20 cellular contexts compared by ENCODE assay signal in the genomic region with DNA sequence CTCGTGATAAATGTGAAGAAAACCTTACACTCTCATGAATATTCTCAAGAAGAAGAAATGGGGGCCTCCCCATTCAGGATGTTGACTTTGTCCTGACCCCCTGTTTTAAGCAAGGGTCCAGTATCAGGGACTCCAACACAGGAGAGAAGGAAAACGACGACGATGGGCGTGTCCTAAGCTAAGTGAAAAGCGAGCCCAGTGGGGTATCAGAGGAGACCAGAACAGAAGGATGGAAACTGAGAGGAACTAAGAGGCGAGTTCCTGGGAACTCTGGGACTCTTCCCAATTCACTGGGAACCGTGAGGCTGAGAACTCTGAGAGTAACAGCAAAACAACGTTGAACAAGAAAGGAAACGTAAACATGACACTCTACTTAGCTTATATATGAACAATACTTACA.
"Had no signal": no experiment of that assay in that cellular context is flagged by ENCODE, and none has a peak within 500 bp of the region (broad histone marks: within the 10 kb centered on the region; RNA-seq: fewer than 3 reads in every experiment).

No MANE protein-coding gene starts in this region.

- DNase-seq: activated CD4-positive, alpha-beta T cell treated with anti-CD3 and anti-CD28 coated beads for 36 hours; activated CD8-positive, alpha-beta T cell treated with anti-CD3 and anti-CD28 coated beads for 36 hours; activated gamma-delta T cell; activated naive CD4-positive, alpha-beta T cell treated with anti-CD3 and anti-CD28 coated beads, Interleukin-2, amount 10 ng/mL, durations not matched to agents 7 days and 5 days; activated naive CD8-positive, alpha-beta T cell treated with anti-CD3 and anti-CD28 coated beads, Interleukin-2, amount 10 ng/mL, durations not matched to agents 7 days and 5 days; activated T-cell treated with anti-CD3 and anti-CD28 coated beads, Interleukin-2, amount 50 U/mL, for 4 hours; aorta; central memory CD4-positive, alpha-beta T cell; KG1; MV-4-11; NCI-H1092 treated with DMSO at 0.1 percent for 48 hours; NCI-H1417 treated with DMSO at 0.1 percent for 48 hours; NCI-H1694; NCI-H2029; NCI-H2107; NCI-H345; NCI-H510A; NCI-H526 treated with DMSO at 0.1 percent for 48 hours; NCI-H82; SIG-M5 had no signal

- ATAC-seq: activated CD4-positive, alpha-beta T cell treated with anti-CD3 and anti-CD28 coated beads for 36 hours; activated CD8-positive, alpha-beta T cell treated with anti-CD3 and anti-CD28 coated beads for 36 hours; activated T-cell treated with anti-CD3 and anti-CD28 coated beads, Interleukin-2, amount 50 U/mL, for 4 hours had no signal

- H3K9me3 Mint-ChIP-seq: activated CD8-positive, alpha-beta T cell treated with anti-CD3 and anti-CD28 coated beads for 36 hours; activated T-cell treated with anti-CD3 and anti-CD28 coated beads, Interleukin-2, amount 50 U/mL, for 4 hours had no signal

- H3K27me3 Mint-ChIP-seq: activated CD4-positive, alpha-beta T cell treated with anti-CD3 and anti-CD28 coated beads for 36 hours; activated CD8-positive, alpha-beta T cell treated with anti-CD3 and anti-CD28 coated beads for 36 hours; activated naive CD4-positive, alpha-beta T cell treated with anti-CD3 and anti-CD28 coated beads, Interleukin-2, amount 10 ng/mL, durations not matched to agents 7 days and 5 days; activated naive CD8-positive, alpha-beta T cell treated with anti-CD3 and anti-CD28 coated beads, Interleukin-2, amount 10 ng/mL, durations not matched to agents 7 days and 5 days had no signal

- H3K27ac Mint-ChIP-seq: activated CD8-positive, alpha-beta T cell treated with anti-CD3 and anti-CD28 coated beads for 36 hours; activated naive CD4-positive, alpha-beta T cell treated with anti-CD3 and anti-CD28 coated beads, Interleukin-2, amount 10 ng/mL, durations not matched to agents 7 days and 5 days; activated naive CD8-positive, alpha-beta T cell treated with anti-CD3 and anti-CD28 coated beads, Interleukin-2, amount 10 ng/mL, durations not matched to agents 7 days and 5 days had no signal

- H3K4me3 Mint-ChIP-seq: activated CD4-positive, alpha-beta T cell treated with anti-CD3 and anti-CD28 coated beads for 36 hours; activated CD8-positive, alpha-beta T cell treated with anti-CD3 and anti-CD28 coated beads for 36 hours; activated naive CD4-positive, alpha-beta T cell treated with anti-CD3 and anti-CD28 coated beads, Interleukin-2, amount 10 ng/mL, durations not matched to agents 7 days and 5 days; activated naive CD8-positive, alpha-beta T cell treated with anti-CD3 and anti-CD28 coated beads, Interleukin-2, amount 10 ng/mL, durations not matched to agents 7 days and 5 days; activated T-cell treated with anti-CD3 and anti-CD28 coated beads, Interleukin-2, amount 50 U/mL, for 4 hours had no signal
